ENCODE assay signal across 8 cellular contexts in the genomic region with DNA sequence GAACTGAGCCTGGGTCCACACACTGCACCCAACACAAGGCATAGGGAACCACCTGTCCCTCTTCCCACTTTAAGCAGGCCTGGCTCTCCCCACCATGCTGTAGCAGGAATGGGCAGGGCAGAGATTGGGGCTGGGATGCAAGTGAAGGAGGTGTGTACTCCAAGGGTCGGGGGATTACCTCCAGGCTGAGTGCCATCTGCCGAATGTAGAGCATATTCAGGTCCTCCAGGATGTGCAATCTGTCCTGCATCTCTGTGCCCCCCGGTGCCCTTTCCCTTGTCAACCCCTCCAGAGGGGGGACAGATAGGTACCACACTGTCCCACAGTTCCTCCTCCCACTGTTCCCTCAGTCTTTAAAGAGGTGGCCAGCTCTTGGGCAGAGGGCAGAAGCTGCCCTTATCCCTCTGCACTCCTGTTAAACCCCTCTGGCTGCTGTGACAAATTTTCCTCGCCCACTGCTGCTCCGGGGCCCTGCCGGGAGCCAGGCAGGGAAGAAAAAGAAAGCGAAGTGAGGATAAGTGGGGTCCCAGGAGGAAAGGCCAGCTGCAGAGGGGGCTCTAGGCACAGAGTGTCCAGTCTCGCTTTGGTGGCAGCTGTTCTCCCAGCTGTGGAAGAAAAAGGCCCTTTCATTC. TPM values are rescaled to one million over a fixed set of nuclear protein-coding genes. Genes with fewer than 3 reads are reported as not detected.
DNase-seq lines count a peak whose midpoint lies in the region; ATAC-seq and TF ChIP-seq lines count a peak whose summit lies in the region.
"Had no signal": no experiment of that assay in that cellular context is flagged by ENCODE, and none has a peak within 500 bp of the region (broad histone marks: within the 10 kb centered on the region; RNA-seq: fewer than 3 reads in every experiment).

No MANE protein-coding gene starts in this region.

- ATAC-seq in GM19463 (IDR thresholded peaks at IDR 0.05; ENCODE audit: unreplicated experiment), result no peak

- peak overlapping the region; percentile 80 for H3K4me3 ChIP-seq in Loucy (ENCODE audit: low read length, poor library complexity, severe bottlenecking)
- peak overlapping the region; percentile 59 to 71 for H3K4me3 ChIP-seq in cardiac fibroblast (replicated peaks in 1 of 2; ENCODE audit: low read depth in 2 of 2, low read length in 2 of 2)
- H3K4me3 ChIP-seq in tibial artery, result peak overlapping the region; percentile 50 to 64

- DNase-seq in cardiac fibroblast (ENCODE audit: low read depth in 2 of 2), result no peak
- peak; percentile 26 for DNase-seq in medulla oblongata (ENCODE audit: extremely low spot score)
- DNase-seq in tibial artery, result no peak
- no peak for DNase-seq in ureter (ENCODE audit: low spot score)
- DNase-seq in LoVo (ENCODE audit: low spot score), result no peak
- DNase-seq: NK-92 treated with Interleukin-12 subunit alpha and Interleukin-12 subunit beta, amount 100 ng/mL, for 24 hours had no signal

- H3K9me2 ChIP-seq in Loucy (replicated peaks; ENCODE audit: low read depth, low read length), result no peaks in the 10 kb centered on the region

- peaks cover 24% of the 10 kb centered on the region; the same call in 1 of the 2 replicates for H3K79me2 ChIP-seq in Loucy (ENCODE audit: insufficient read depth, low read length)

- H3K4me1 ChIP-seq in Loucy (ENCODE audit: insufficient read depth, low read length, poor library complexity, severe bottlenecking) (peaks cover 39% of the 10 kb centered on the region), tibial artery (peaks cover 0 to 45% (median 21%) of the 10 kb centered on the region in 4 donors)

- peak overlapping the region; percentile 84; the same call in 1 of the 2 replicates for H2AFZ ChIP-seq in Loucy (ENCODE audit: low read length)

- no peaks in the 10 kb centered on the region for H3K36me3 ChIP-seq in Loucy (ENCODE audit: insufficient read depth, low read length)
- H3K36me3 ChIP-seq in tibial artery, result no peaks in the 10 kb centered on the region

- H3K27ac ChIP-seq in tibial artery, result peak overlapping the region; percentile 68 to 76

- TF ChIP-seq CTCF in Loucy (conservative IDR thresholded peaks at IDR 0.05; ENCODE audit: low read length), result no peak
- TF ChIP-seq CTCF in cardiac fibroblast (IDR thresholded peaks at IDR 0.05; ENCODE audit: low read depth, low read length), result no peak
- no peak for TF ChIP-seq CTCF in tibial artery (IDR thresholded peaks at IDR 0.05)

- H3K9ac ChIP-seq in Loucy (ENCODE audit: low read depth, low read length, poor library complexity, severe bottlenecking), result peak overlapping the region; percentile 92

- intact Hi-C loops in tibial artery (cut with DNase I; ENCODE audit: low total_unique reads), result no loop called here

- H3K9me3 ChIP-seq in Loucy (ENCODE audit: insufficient read depth, low read depth, low read length) (no peaks in the 10 kb centered on the region), tibial artery (no peaks in the 10 kb centered on the region)

- peaks cover 2% of the 10 kb centered on the region for H4K20me1 ChIP-seq in Loucy (ENCODE audit: insufficient read depth, low read length, poor library complexity, severe bottlenecking)

- H3K27me3 ChIP-seq in Loucy (ENCODE audit: insufficient read depth, low read length, poor library complexity, severe bottlenecking) (no peaks in the 10 kb centered on the region), tibial artery (peaks cover 0 to 13% of the 10 kb centered on the region in 2 donors)

- no peaks in the 10 kb centered on the region for H3F3A ChIP-seq in Loucy (ENCODE audit: low read depth)

- peak overlapping the region; percentile 99 for H3K4me2 ChIP-seq in Loucy (ENCODE audit: low read depth, low read length, poor library complexity, severe bottlenecking)

RNA-seq across cellular contexts. Expression of a gene that starts 2.2 kb away (rescaled TPM):
- total RNA-seq in ureter, result 36.4 TPM

RNA-seq across cellular contexts. Expression of a gene that starts 15.4 kb away (rescaled TPM):
- 55.9 TPM for total RNA-seq in ureter

RNA-seq across cellular contexts. Expression of a gene that starts 18.0 kb away (rescaled TPM):
- 11.3 TPM for total RNA-seq in ureter

RNA-seq across cellular contexts. Expression of a gene that starts 18.1 kb away (rescaled TPM):
- 5.5 TPM for total RNA-seq in ureter

RNA-seq across cellular contexts. Expression of a gene that starts 18.7 kb away (rescaled TPM):
- 100 TPM for total RNA-seq in ureter
